Comparison of ENCODE assay signal across 15 cellular contexts in the genomic region with DNA sequence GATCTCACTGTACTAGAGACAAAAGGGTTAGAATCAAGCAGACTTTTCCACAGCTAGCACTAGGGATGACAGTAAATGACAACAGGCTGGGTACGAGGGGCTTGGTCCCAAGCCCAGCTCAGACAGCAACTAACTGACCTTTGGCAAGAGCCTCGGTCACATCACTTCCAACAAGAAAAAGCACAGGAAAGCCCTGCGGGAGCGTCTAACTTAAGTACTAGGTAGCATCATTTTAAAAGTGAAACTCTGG. TPM values are rescaled to one million over a fixed set of nuclear protein-coding genes. Genes with fewer than 3 reads are reported as not detected.
A peak's percentile ranks its signal among the peaks of the same experiment; 100 is the strongest.
DNase-seq lines count a peak whose midpoint lies in the region; ATAC-seq and TF ChIP-seq lines count a peak whose summit lies in the region.
"Had no signal": no experiment of that assay in that cellular context is flagged by ENCODE, and none has a peak within 500 bp of the region (broad histone marks: within the 10 kb centered on the region; RNA-seq: fewer than 3 reads in every experiment).

No MANE protein-coding gene starts in this region.

- H3K27me3 Mint-ChIP-seq in naive thymus-derived CD4-positive, alpha-beta T cell: peaks cover 0 to 11% (median 0%) of the 10 kb centered on the region in 5 donors

- H3K27ac ChIP-seq in heart right ventricle: peak overlapping the region; percentile 22 to 71 (median 65)
- H3K27ac ChIP-seq in epithelial cell of prostate: peak overlapping the region; percentile 100
- peak overlapping the region; percentile 3 for H3K27ac ChIP-seq in naive thymus-derived CD4-positive, alpha-beta T cell (ENCODE audit: low read depth, low read length)
- H3K27ac ChIP-seq in uterus: peak overlapping the region; percentile 78 to 83

- peaks cover 0 to 32% (median 19%) of the 10 kb centered on the region in 7 donors for H3K4me1 Mint-ChIP-seq in naive thymus-derived CD4-positive, alpha-beta T cell

- no peak for DNase-seq in heart right ventricle
- no peak for DNase-seq in cardiac septum (ENCODE audit: low spot score)
- no peak for DNase-seq in epithelial cell of prostate (ENCODE audit: low read depth, low spot score)
- no peak for DNase-seq in naive thymus-derived CD4-positive, alpha-beta T cell
- DNase-seq in uterus: no peak
- DNase-seq in DMS79 treated with DMSO at 0.1 percent for 48 hours (lab: John Stamatoyannopoulos, UW): no peak
- DNase-seq in NCI-H526 treated with DMSO at 0.1 percent for 48 hours (lab: John Stamatoyannopoulos, UW): no peak
- DNase-seq: activated CD8-positive, alpha-beta T cell treated with anti-CD3 and anti-CD28 coated beads, Interleukin-2, amount 10 ng/mL, durations not matched to agents 7 days and 5 days; activated naive CD8-positive, alpha-beta T cell treated with anti-CD3 and anti-CD28 coated beads, Interleukin-2, amount 50 U/mL, for 24 hours; GF-D8; stimulated activated CD4-positive, alpha-beta T cell treated with anti-CD3 and anti-CD28 coated beads, Interleukin-15, amount 100 ng/mL, for 24 hours; stimulated activated naive CD4-positive, alpha-beta T cell treated with Interleukin-2 at 50 U/mL for 16 hours had no signal

- peaks cover 0 to 11% (median 5%) of the 10 kb centered on the region in 11 donors for H3K9me3 Mint-ChIP-seq in naive thymus-derived CD4-positive, alpha-beta T cell

- H3K27ac Mint-ChIP-seq in naive thymus-derived CD4-positive, alpha-beta T cell: peak overlapping the region in 1 of 9 donors; percentile 22
- H3K27ac Mint-ChIP-seq: activated CD8-positive, alpha-beta T cell treated with anti-CD3 and anti-CD28 coated beads, Interleukin-2, amount 10 ng/mL, durations not matched to agents 7 days and 5 days; activated naive CD8-positive, alpha-beta T cell treated with anti-CD3 and anti-CD28 coated beads, Interleukin-2, amount 50 U/mL, for 24 hours had no signal

- intact Hi-C loops in heart right ventricle (cut with DNase I) (loop anchor here in 1 of 10 donors (5.0 kb wide), 1 partner anchor 70 kb away; no protein-coding TSS in a partner anchor), cardiac septum (cut with DNase I) (loop anchor here (5.0 to 10.0 kb wide), 2 partner anchors 40 to 103 kb away; no protein-coding TSS in a partner anchor), uterus (cut with DNase I; ENCODE audit: low total_unique reads) (no loop called here)
- intact Hi-C loops in naive thymus-derived CD4-positive, alpha-beta T cell (cut with micrococcal nuclease): no loop called here

- H3K4me3 Mint-ChIP-seq in naive thymus-derived CD4-positive, alpha-beta T cell: peak overlapping the region in 1 of 10 donors; percentile 14
- H3K4me3 Mint-ChIP-seq: activated CD8-positive, alpha-beta T cell treated with anti-CD3 and anti-CD28 coated beads, Interleukin-2, amount 10 ng/mL, durations not matched to agents 7 days and 5 days; activated naive CD8-positive, alpha-beta T cell treated with anti-CD3 and anti-CD28 coated beads, Interleukin-2, amount 50 U/mL, for 24 hours had no signal

- POLR2A ChIA-PET in naive thymus-derived CD4-positive, alpha-beta T cell (lab: Charles Lee): interaction anchor here (4.3 kb wide), 1 partner anchor 16 kb away, joined by 35 read pairs; no protein-coding TSS in a partner anchor

- TF ChIP-seq POLR2A in uterus (IDR thresholded peaks at IDR 0.05): no peak

- ATAC-seq in heart right ventricle (no peak), HG02623 (IDR thresholded peaks at IDR 0.05; ENCODE audit: unreplicated experiment) (no peak)
- ATAC-seq in naive thymus-derived CD4-positive, alpha-beta T cell: no peak
- ATAC-seq: activated CD8-positive, alpha-beta T cell treated with anti-CD3 and anti-CD28 coated beads, Interleukin-2, amount 10 ng/mL, durations not matched to agents 7 days and 5 days; activated naive CD8-positive, alpha-beta T cell treated with anti-CD3 and anti-CD28 coated beads, Interleukin-2, amount 50 U/mL, for 24 hours had no signal

- peak overlapping the region in 7 of 10 donors; percentile 1 to 36 (median 20) for H3K4me3 ChIP-seq in heart right ventricle
- H3K4me3 ChIP-seq in naive thymus-derived CD4-positive, alpha-beta T cell (ENCODE audit: low read length): no peak overlapping the region
- peak overlapping the region in 1 of 2 donors; percentile 21 for H3K4me3 ChIP-seq in uterus

- CTCF ChIA-PET in naive thymus-derived CD4-positive, alpha-beta T cell (lab: Charles Lee): interaction anchor here (0.6 to 1.2 kb wide), 2 partner anchors 88 to 104 kb away, joined by 3 read pairs; no protein-coding TSS in a partner anchor

- H3K36me3 Mint-ChIP-seq in naive thymus-derived CD4-positive, alpha-beta T cell: peaks cover 0 to 3% (median 0%) of the 10 kb centered on the region in 5 donors

- peaks cover 0 to 16% (median 6%) of the 10 kb centered on the region in 11 donors for H3K9me3 ChIP-seq in heart right ventricle
- H3K9me3 ChIP-seq in naive thymus-derived CD4-positive, alpha-beta T cell (ENCODE audit: control insufficient read depth in 2 of 3, low read length in 3 of 3): peaks cover 0 to 5% (median 0%) of the 10 kb centered on the region in 3 experiments
- H3K9me3 ChIP-seq in uterus: no peaks in the 10 kb centered on the region

- WGBS in heart right ventricle, 2 donors: 35 to 54% methylated on average over 4 of the region's 4 CpGs

- H3K27me3 ChIP-seq in heart right ventricle (no peaks in the 10 kb centered on the region), uterus (no peaks in the 10 kb centered on the region)
- H3K27me3 ChIP-seq in naive thymus-derived CD4-positive, alpha-beta T cell (ENCODE audit: control insufficient read depth in 2 of 2, insufficient read depth in 2 of 2, low read length in 2 of 2): no peaks in the 10 kb centered on the region

- no peak for TF ChIP-seq CTCF in heart right ventricle (IDR thresholded peaks at IDR 0.05)
- TF ChIP-seq CTCF in uterus (IDR thresholded peaks at IDR 0.05): no peak

- H3K36me3 ChIP-seq in heart right ventricle (no peaks in the 10 kb centered on the region), uterus (no peaks in the 10 kb centered on the region)
- no peaks in the 10 kb centered on the region for H3K36me3 ChIP-seq in naive thymus-derived CD4-positive, alpha-beta T cell (ENCODE audit: control insufficient read depth in 2 of 3, insufficient read depth in 3 of 3, low read length in 3 of 3)

- H3K4me1 ChIP-seq in heart right ventricle (peaks cover 3 to 45% (median 36%) of the 10 kb centered on the region in 9 donors), uterus (peaks cover 0 to 19% of the 10 kb centered on the region in 2 donors)
- peaks cover 0 to 33% of the 10 kb centered on the region in 2 donors for H3K4me1 ChIP-seq in naive thymus-derived CD4-positive, alpha-beta T cell (ENCODE audit: control insufficient read depth in 2 of 2, insufficient read depth in 2 of 2, low read length in 2 of 2)

RNA-seq across cellular contexts. Expression of a gene that starts 22.8 kb away (rescaled TPM):
- not detected for total RNA-seq in heart right ventricle
- polyA plus RNA-seq in heart right ventricle: under 1 TPM in 1 of 2 donors, not detected in 1; 0.04 TPM
- not detected for total RNA-seq in cardiac septum
- total RNA-seq in naive thymus-derived CD4-positive, alpha-beta T cell: not detected
- not detected for polyA plus RNA-seq in naive thymus-derived CD4-positive, alpha-beta T cell
- not detected for total RNA-seq in uterus
- total RNA-seq: activated CD8-positive, alpha-beta T cell treated with anti-CD3 and anti-CD28 coated beads, Interleukin-2, amount 10 ng/mL, durations not matched to agents 7 days and 5 days; H4; mesenteric fat pad had no signal

RNA-seq across cellular contexts. Expression of a gene that starts 48.2 kb away (rescaled TPM):
- not detected for total RNA-seq in heart right ventricle
- not detected for polyA plus RNA-seq in heart right ventricle
- not detected for total RNA-seq in cardiac septum
- not detected for total RNA-seq in naive thymus-derived CD4-positive, alpha-beta T cell
- polyA plus RNA-seq in naive thymus-derived CD4-positive, alpha-beta T cell: not detected
- not detected for total RNA-seq in uterus
- total RNA-seq: activated CD8-positive, alpha-beta T cell treated with anti-CD3 and anti-CD28 coated beads, Interleukin-2, amount 10 ng/mL, durations not matched to agents 7 days and 5 days; H4; mesenteric fat pad had no signal

Comparison
In these comparisons a context has a peak if more than half of its experiments do, and no peak if none do; other contexts are left out.
1. H3K27ac ChIP-seq: peak in every context shown above with its lines; median percentile 100 in epithelial cell of prostate; 80 in uterus; 65 in heart right ventricle; 3 in naive thymus-derived CD4-positive, alpha-beta T cell.